In the genomic region with DNA sequence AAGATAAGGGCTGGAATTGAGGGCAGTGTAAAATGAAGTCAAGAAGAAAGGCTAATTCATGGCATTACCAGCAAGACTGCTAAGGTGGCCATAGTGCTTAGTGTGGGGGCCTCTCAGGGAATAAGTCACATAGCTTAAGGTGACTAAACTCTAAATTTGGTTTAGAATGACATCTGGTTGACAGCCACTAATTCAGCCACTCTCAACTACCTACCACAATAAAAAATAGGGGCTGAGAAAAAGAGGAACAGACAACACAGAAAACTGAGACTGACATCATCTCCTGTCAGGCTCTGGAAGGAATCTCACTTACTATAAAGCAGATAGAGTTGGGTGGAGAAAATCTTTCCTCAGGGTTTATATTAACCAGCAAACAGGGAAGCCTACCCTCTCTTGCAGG, we compare ENCODE assay signal across 15 cellular contexts.
DNase-seq lines count a peak whose midpoint lies in the region; ATAC-seq and TF ChIP-seq lines count a peak whose summit lies in the region.
"Had no signal": no experiment of that assay in that cellular context is flagged by ENCODE, and none has a peak within 500 bp of the region (broad histone marks: within the 10 kb centered on the region; RNA-seq: fewer than 3 reads in every experiment).

No MANE protein-coding gene starts in this region.

- H3K9ac ChIP-seq in MM.1S (ENCODE audit: low read length) = no peak overlapping the region

- peak; percentile 60 for ATAC-seq in GM18517 (IDR thresholded peaks at IDR 0.05; ENCODE audit: unreplicated experiment)
- peak; percentile 68 for ATAC-seq in GM21367 (IDR thresholded peaks at IDR 0.05; ENCODE audit: unreplicated experiment)
- peak; percentile 53 for ATAC-seq in HG03039 (IDR thresholded peaks at IDR 0.05; ENCODE audit: unreplicated experiment)
- ATAC-seq: natural killer cell; stimulated activated naive CD8-positive, alpha-beta T cell treated with anti-CD3 and anti-CD28 coated beads, Interleukin-15, amount 100 ng/mL, for 72 hours had no signal

- peak overlapping the region; percentile 28; the same call in 1 of the 2 replicates for H3K27ac ChIP-seq in MM.1S (ENCODE audit: low read length)
- H3K27ac ChIP-seq: brain microvascular endothelial cell had no signal

- no peak overlapping the region for H3K4me2 ChIP-seq in MM.1S (ENCODE audit: low read depth, low read length)

- H3K27me3 ChIP-seq in MM.1S (replicated peaks; ENCODE audit: insufficient read depth, low read length) = no peaks in the 10 kb centered on the region
- H3K27me3 ChIP-seq: BE2C, brain microvascular endothelial cell had no signal

- no peaks in the 10 kb centered on the region for H3K4me1 ChIP-seq in MM.1S (ENCODE audit: low read length)
- H3K4me1 ChIP-seq: BE2C had no signal

- no peaks in the 10 kb centered on the region for H4K20me1 ChIP-seq in MM.1S (ENCODE audit: insufficient read depth, low read length)

- no peaks in the 10 kb centered on the region for H3K36me3 ChIP-seq in MM.1S (replicated peaks; ENCODE audit: insufficient read depth, low read length)
- H3K36me3 ChIP-seq: BE2C, brain microvascular endothelial cell had no signal

- H3K9me3 ChIP-seq in MM.1S (replicated peaks; ENCODE audit: insufficient read depth, low read length) = no peaks in the 10 kb centered on the region
- H3K9me3 ChIP-seq: BE2C had no signal

- no peak overlapping the region for H2AFZ ChIP-seq in MM.1S (ENCODE audit: low read length)

- TF ChIP-seq CTCF in MM.1S (IDR thresholded peaks at IDR 0.05; ENCODE audit: low read length) = no peak

- intact Hi-C loops in head of caudate nucleus (cut with DNase I) = no loop called here

- H3F3A ChIP-seq in MM.1S (ENCODE audit: insufficient read depth, low read length) = no peaks in the 10 kb centered on the region

- H3K79me2 ChIP-seq in MM.1S (ENCODE audit: low read length) = no peaks in the 10 kb centered on the region

- DNase-seq in MM.1S = no peak
- DNase-seq in NCI-H526 (lab: John Stamatoyannopoulos, UW) = no peak
- DNase-seq in head of caudate nucleus = no peak
- DNase-seq in NCI-H774 (lab: John Stamatoyannopoulos, UW) = no peak
- DNase-seq in NCI-H2196 (lab: John Stamatoyannopoulos, UW; ENCODE audit: unreplicated experiment) = no peak
- DNase-seq: activated CD4-positive, CD25-positive, alpha-beta regulatory T cell treated with anti-CD3 and anti-CD28 coated beads, Interleukin-2, amount 50 U/mL, for 72 hours; BE2C; brain microvascular endothelial cell; glutamatergic neuron; natural killer cell; NCI-H2029; stimulated activated naive CD8-positive, alpha-beta T cell treated with anti-CD3 and anti-CD28 coated beads, Interleukin-15, amount 100 ng/mL, for 72 hours had no signal

- H3K9me2 ChIP-seq in MM.1S (replicated peaks; ENCODE audit: insufficient read depth, low read length) = no peaks in the 10 kb centered on the region

- H3K4me3 ChIP-seq in MM.1S (ENCODE audit: low read length) = no peak overlapping the region
